In genomic region chr2:20624156-20624883, GRCh38 we compare ENCODE assay signal across 24 cellular contexts. TPM values are rescaled to one million over a fixed set of nuclear protein-coding genes. Genes with fewer than 3 reads are reported as not detected.
DNase-seq lines count a peak whose midpoint lies in the region; ATAC-seq and TF ChIP-seq lines count a peak whose summit lies in the region.
"Had no signal": no experiment of that assay in that cellular context is flagged by ENCODE, and none has a peak within 500 bp of the region (broad histone marks: within the 10 kb centered on the region; RNA-seq: fewer than 3 reads in every experiment).

No MANE protein-coding gene starts in this region.

- H2AFZ ChIP-seq in osteoblast (ENCODE audit: low read length): no peak overlapping the region

- ATAC-seq in thoracic aorta (ENCODE audit: insufficient number of reproducible peaks, low FRiP score, low read depth): no peak
- ATAC-seq in activated naive CD8-positive, alpha-beta T cell treated with anti-CD3 and anti-CD28 coated beads, Interleukin-2, amount 50 U/mL, for 24 hours: no peak
- no peak for ATAC-seq in HG03025 (IDR thresholded peaks at IDR 0.05; ENCODE audit: low FRiP score, unreplicated experiment)
- ATAC-seq: activated naive CD4-positive, alpha-beta T cell treated with anti-CD3 and anti-CD28 coated beads, Interleukin-2, amount 50 U/mL, for 72 hours; pancreas; WTC11 had no signal

- no peak overlapping the region for H3K4me3 Mint-ChIP-seq in glutamatergic neuron (ENCODE audit: unreplicated experiment)
- no peak overlapping the region for H3K4me3 Mint-ChIP-seq in activated naive CD8-positive, alpha-beta T cell treated with anti-CD3 and anti-CD28 coated beads, Interleukin-2, amount 50 U/mL, for 24 hours
- H3K4me3 Mint-ChIP-seq: HFFc6, IgD-negative memory B cell, WTC11 had no signal

- H3K36me3 ChIP-seq in osteoblast (ENCODE audit: insufficient read depth, low read length) (no peaks in the 10 kb centered on the region), thoracic aorta (peaks cover 44% of the 10 kb centered on the region)

- H3K27ac Mint-ChIP-seq in glutamatergic neuron (ENCODE audit: unreplicated experiment): no peak overlapping the region
- H3K27ac Mint-ChIP-seq in activated naive CD8-positive, alpha-beta T cell treated with anti-CD3 and anti-CD28 coated beads, Interleukin-2, amount 50 U/mL, for 24 hours: no peak overlapping the region
- H3K27ac Mint-ChIP-seq: activated naive CD4-positive, alpha-beta T cell treated with anti-CD3 and anti-CD28 coated beads, Interleukin-2, amount 50 U/mL, for 72 hours; HFFc6; IgD-negative memory B cell; WTC11 had no signal

- H3K27ac ChIP-seq in angular gyrus (ENCODE audit: low read depth, low read length) (peak overlapping the region; percentile 80), osteoblast (ENCODE audit: low read depth, low read length) (no peak overlapping the region), thoracic aorta (peak overlapping the region; percentile 31 to 79)
- H3K27ac ChIP-seq: pancreas, skin epidermis had no signal

- DNase-seq in glutamatergic neuron (peak; percentile 6), osteoblast (ENCODE audit: insufficient read length, low spot score, missing footprints) (peak; percentile 70), thoracic aorta (ENCODE audit: low spot score) (no peak), GM19240 (ENCODE audit: insufficient read length, low spot score) (no peak)
- DNase-seq in activated naive CD8-positive, alpha-beta T cell treated with anti-CD3 and anti-CD28 coated beads, Interleukin-2, amount 50 U/mL, for 24 hours: no peak
- DNase-seq: activated CD4-positive, alpha-beta T cell treated with anti-CD3 and anti-CD28 coated beads, Interleukin-2, amount 50 U/mL, for 48 hours; activated T-cell treated with anti-CD3 and anti-CD28 coated beads, Interleukin-2, amount 50 U/mL, for 1 hour; dermis blood vessel endothelial cell; HFFc6; NCI-H146; NCI-H2171 treated with DMSO at 0.1 percent for 48 hours; stimulated activated CD4-positive, alpha-beta T cell treated with anti-CD3 and anti-CD28 coated beads, Interleukin-4, amount 100 ng/mL, for 24 hours had no signal

- no peak overlapping the region for H3K4me2 ChIP-seq in osteoblast (ENCODE audit: insufficient read depth, low read length)

- H3K79me2 ChIP-seq in osteoblast (ENCODE audit: insufficient read depth, low read length): no peaks in the 10 kb centered on the region

- no peaks in the 10 kb centered on the region for H3K27me3 ChIP-seq in osteoblast (ENCODE audit: insufficient read depth, low read length)
- no peaks in the 10 kb centered on the region for H3K27me3 ChIP-seq in thoracic aorta (replicated peaks; ENCODE audit: insufficient read depth)
- H3K27me3 ChIP-seq: pancreas had no signal

- no peaks in the 10 kb centered on the region for H4K20me1 ChIP-seq in osteoblast (ENCODE audit: insufficient read depth, low read length)

- peaks cover 28% of the 10 kb centered on the region for H3K4me1 Mint-ChIP-seq in glutamatergic neuron (ENCODE audit: low read depth, unreplicated experiment)
- H3K4me1 Mint-ChIP-seq in activated naive CD8-positive, alpha-beta T cell treated with anti-CD3 and anti-CD28 coated beads, Interleukin-2, amount 50 U/mL, for 24 hours: no peaks in the 10 kb centered on the region
- H3K4me1 Mint-ChIP-seq: IgD-negative memory B cell, WTC11 had no signal

- H3K4me3 ChIP-seq in osteoblast (ENCODE audit: insufficient read depth, low read length): no peak overlapping the region
- H3K4me3 ChIP-seq in thoracic aorta: no peak overlapping the region
- H3K4me3 ChIP-seq: lung, pancreas, skin epidermis had no signal

- H3K4me1 ChIP-seq in osteoblast (ENCODE audit: insufficient read depth, low read length): peaks cover 2% of the 10 kb centered on the region
- peaks cover 5 to 37% of the 10 kb centered on the region in 2 donors for H3K4me1 ChIP-seq in thoracic aorta (ENCODE audit: control insufficient read depth in 1 of 2, low read depth in 2 of 2)
- H3K4me1 ChIP-seq: Caco-2, pancreas had no signal

- peaks cover 18% of the 10 kb centered on the region for H3K9me3 Mint-ChIP-seq in glutamatergic neuron (ENCODE audit: unreplicated experiment)
- H3K9me3 Mint-ChIP-seq in activated naive CD8-positive, alpha-beta T cell treated with anti-CD3 and anti-CD28 coated beads, Interleukin-2, amount 50 U/mL, for 24 hours: no peaks in the 10 kb centered on the region
- H3K9me3 Mint-ChIP-seq: activated naive CD4-positive, alpha-beta T cell treated with anti-CD3 and anti-CD28 coated beads, Interleukin-2, amount 50 U/mL, for 72 hours; HFFc6; IgD-negative memory B cell; WTC11 had no signal

- peaks cover 8% of the 10 kb centered on the region for H3K36me3 Mint-ChIP-seq in glutamatergic neuron (ENCODE audit: unreplicated experiment)
- no peaks in the 10 kb centered on the region for H3K36me3 Mint-ChIP-seq in activated naive CD8-positive, alpha-beta T cell treated with anti-CD3 and anti-CD28 coated beads, Interleukin-2, amount 50 U/mL, for 24 hours (ENCODE audit: low read depth)
- H3K36me3 Mint-ChIP-seq: activated naive CD4-positive, alpha-beta T cell treated with anti-CD3 and anti-CD28 coated beads, Interleukin-2, amount 50 U/mL, for 72 hours; WTC11 had no signal

- H3K9me3 ChIP-seq in osteoblast (ENCODE audit: low read depth, low read length) (no peaks in the 10 kb centered on the region), thoracic aorta (no peaks in the 10 kb centered on the region)
- H3K9me3 ChIP-seq: Caco-2, pancreas had no signal

- TF ChIP-seq CTCF in glutamatergic neuron (IDR thresholded peaks at IDR 0.05; ENCODE audit: partially characterized antibody, unreplicated experiment): no peak
- no peak for TF ChIP-seq CTCF in osteoblast (IDR thresholded peaks at IDR 0.05; ENCODE audit: extremely low read depth, low read depth, low read length)
- TF ChIP-seq CTCF in thoracic aorta (IDR thresholded peaks at IDR 0.05): no peak

- peaks cover 17% of the 10 kb centered on the region for H3K27me3 Mint-ChIP-seq in glutamatergic neuron (ENCODE audit: unreplicated experiment)
- H3K27me3 Mint-ChIP-seq in activated naive CD8-positive, alpha-beta T cell treated with anti-CD3 and anti-CD28 coated beads, Interleukin-2, amount 50 U/mL, for 24 hours: no peaks in the 10 kb centered on the region
- H3K27me3 Mint-ChIP-seq: IgD-negative memory B cell had no signal

RNA-seq across cellular contexts. Expression of gene HS1BP3, which starts 26.6 kb away (rescaled TPM):
- total RNA-seq in glutamatergic neuron (ENCODE audit: unreplicated experiment): 23.8 TPM
- 47.4 and 47.8 TPM in 2 replicates for total RNA-seq in osteoblast
- 10 to 100 TPM; 40.7 to 65.8 TPM for total RNA-seq in thoracic aorta

RNA-seq across cellular contexts. Expression of gene GDF7, which starts 42.6 kb away (rescaled TPM):
- total RNA-seq in glutamatergic neuron (ENCODE audit: unreplicated experiment) (not detected), osteoblast (under 0.01 TPM in 1 of 2 replicates, not detected in the other), thoracic aorta (10 to 100 TPM; 39.7 to 40.7 TPM)
- total RNA-seq: epithelial cell of proximal tubule, MCF 10A, myocyte had no signal

Comparison
In these comparisons a context has a peak if more than half of its experiments do, and no peak if none do; other contexts are left out.
1. DNase-seq: peak in glutamatergic neuron (single experiment) and osteoblast (single experiment); none in thoracic aorta (single experiment), activated naive CD8-positive, alpha-beta T cell treated with anti-CD3 and anti-CD28 coated beads, Interleukin-2, amount 50 U/mL, for 24 hours (single experiment) and GM19240 (single experiment).
2. RNA of gene GDF7, which starts 42.6 kb away (total RNA-seq): 39.7 to 40.7 TPM in thoracic aorta; not detected in glutamatergic neuron (single experiment) and under 0.01 TPM in osteoblast; every median in the first group is over 10 times any median in the second.